Comparison of ENCODE assay signal across 20 cellular contexts in genomic region chr5:10669983-10670382, GRCh38.
DNase-seq lines count a peak whose midpoint lies in the region; ATAC-seq, FAIRE-seq and TF ChIP-seq lines count a peak whose summit lies in the region.
"Had no signal": no experiment of that assay in that cellular context is flagged by ENCODE, and none has a peak within 500 bp of the region (broad histone marks: within the 10 kb centered on the region; RNA-seq: fewer than 3 reads in every experiment).

No MANE protein-coding gene starts in this region.

- no peak for TF ChIP-seq POLR2A in IMR-90 (IDR thresholded peaks at IDR 0.05; ENCODE audit: low read depth, low read length)
- TF ChIP-seq POLR2A in H1 (IDR thresholded peaks at IDR 0.05; ENCODE audit: control extremely low read depth in 1 of 2, low read depth in 2 of 2, low read length in 2 of 2) = no peak
- TF ChIP-seq POLR2A in vagina (IDR thresholded peaks at IDR 0.05) = no peak

- POLR2A ChIA-PET in HEK293 (lab: Yijun Ruan, JAX) = no interaction called here
- POLR2A ChIA-PET in IMR-90 (lab: Charles Lee; ENCODE audit: unreplicated experiment) = no interaction called here
- POLR2A ChIA-PET in H1 (lab: Charles Lee; ENCODE audit: partially characterized antibody) = no interaction called here

- TF ChIP-seq EP300 in H1 (IDR thresholded peaks at IDR 0.05; ENCODE audit: borderline replicate concordance in 1 of 2, low read depth in 2 of 2, low read length in 2 of 2) = no peak

- H3K79me2 ChIP-seq in H1 (ENCODE audit: control insufficient read depth in 1 of 2, insufficient read depth in 2 of 2, low read length in 2 of 2) = no peaks in the 10 kb centered on the region

- H3K27ac ChIP-seq in HEK293 (ENCODE audit: extremely low read depth, low read depth, low read length) (no peak overlapping the region), IMR-90 (ENCODE audit: insufficient read depth, low read length) (no peak overlapping the region), H1 (ENCODE audit: low read depth, low read length) (no peak overlapping the region), vagina (no peak overlapping the region)
- H3K27ac ChIP-seq: A549 had no signal

- in situ Hi-C loops in IMR-90 (cut with MboI; ENCODE audit: low sequenced_read_pairs) = no loop called here

- WGBS in IMR-90 (ENCODE audit: extremely low coverage in 2 of 2, insufficient read length in 1 of 2), 2 experiments = 92% methylated on average over 1 of the region's 1 CpG; no CpG with 5 or more reads in 1 of the 2 experiments
- WGBS in H1 (ENCODE audit: extremely low coverage in 1 of 2, insufficient coverage in 1 of 2, insufficient read length in 1 of 2, insufficient replicate concordance in 2 of 2, low coverage in 1 of 2, low lambda C conversion rate in 2 of 2, missing lambda C conversion rate in 1 of 2), 2 experiments = 86% methylated on average over 1 of the region's 1 CpG; no CpG with 5 or more reads in 1 of the 2 experiments

- H2BK15ac ChIP-seq in IMR-90 (ENCODE audit: low read depth, low read length) = no peak overlapping the region
- H2BK15ac ChIP-seq in H1 (ENCODE audit: low read length) = no peak overlapping the region

- H3K4me3 ChIP-seq in HEK293 (ENCODE audit: low read depth, low read length) (no peak overlapping the region), IMR-90 (ENCODE audit: insufficient read depth, low read depth, low read length) (no peak overlapping the region), H1 (ENCODE audit: extremely low read depth in 1 of 4, insufficient read depth in 2 of 4, low read depth in 3 of 4, low read length in 4 of 4) (no peak overlapping the region), vagina (no peak overlapping the region)
- H3K4me3 ChIP-seq: A549 had no signal

- no peak overlapping the region for H3K18ac ChIP-seq in IMR-90 (ENCODE audit: low read depth, low read length)
- no peak overlapping the region for H3K18ac ChIP-seq in H1 (ENCODE audit: extremely low read depth, low read length)

- H3K9me1 ChIP-seq in IMR-90 (ENCODE audit: insufficient read depth, low read length) = no peaks in the 10 kb centered on the region

- H3K14ac ChIP-seq in IMR-90 (replicated peaks; ENCODE audit: low read depth, low read length) (no peak overlapping the region), H1 (ENCODE audit: insufficient read length) (no peak overlapping the region)

- H3K23me2 ChIP-seq in H1 (ENCODE audit: low read depth, low read length) = peaks cover 6% of the 10 kb centered on the region; the same call in 1 of the 2 replicates

- H3K9me3 ChIP-seq in HEK293 (ENCODE audit: control insufficient read depth, insufficient read depth, low read depth, low read length) = no peaks in the 10 kb centered on the region
- peaks cover 7% of the 10 kb centered on the region for H3K9me3 ChIP-seq in IMR-90 (ENCODE audit: control insufficient read depth, insufficient read depth, low read length)
- no peaks in the 10 kb centered on the region for H3K9me3 ChIP-seq in H1 (ENCODE audit: insufficient read depth in 2 of 2, low read depth in 1 of 2, low read length in 1 of 2)
- H3K9me3 ChIP-seq in vagina = no peaks in the 10 kb centered on the region

- no peaks in the 10 kb centered on the region for H4K20me1 ChIP-seq in IMR-90 (ENCODE audit: insufficient read depth, low read length)
- peaks cover 0 to 5% of the 10 kb centered on the region in 2 experiments for H4K20me1 ChIP-seq in H1 (replicated peaks in 1 of 2; ENCODE audit: control insufficient read depth in 1 of 2, insufficient read depth in 2 of 2, low read length in 2 of 2)

- no peak overlapping the region for H3K56ac ChIP-seq in IMR-90 (ENCODE audit: extremely low read depth, insufficient read depth, low read length)
- H3K56ac ChIP-seq in H1 (replicated peaks; ENCODE audit: insufficient read length, low read depth, low read length) = peak overlapping the region; percentile 84

- H3K36me3 ChIP-seq in HEK293 (ENCODE audit: control insufficient read depth in 2 of 2, insufficient read depth in 1 of 2, low read length in 2 of 2) (no peaks in the 10 kb centered on the region), IMR-90 (ENCODE audit: control insufficient read depth, insufficient read depth, low read length) (no peaks in the 10 kb centered on the region), H1 (ENCODE audit: control insufficient read depth in 2 of 4, insufficient read depth in 4 of 4, low read length in 3 of 4) (no peaks in the 10 kb centered on the region), vagina (no peaks in the 10 kb centered on the region)

- H4K91ac ChIP-seq in IMR-90 (ENCODE audit: insufficient read depth, low read depth, low read length) (no peak overlapping the region), H1 (replicated peaks; ENCODE audit: insufficient read length, low read length) (no peak overlapping the region)

- TF ChIP-seq RAD21 in IMR-90 (IDR thresholded peaks at IDR 0.05; ENCODE audit: low read length) = no peak
- no peak for TF ChIP-seq RAD21 in H1 (IDR thresholded peaks at IDR 0.05 in 1 of 2, conservative IDR thresholded peaks at IDR 0.05 in 1 of 2; ENCODE audit: low read depth in 2 of 2, low read length in 2 of 2)

- H3K23ac ChIP-seq in IMR-90 (ENCODE audit: low read depth, low read length) (no peak overlapping the region), H1 (ENCODE audit: insufficient read length) (no peak overlapping the region)

- no peaks in the 10 kb centered on the region for H3K79me1 ChIP-seq in IMR-90 (ENCODE audit: low read depth in 1 of 2, low read length in 2 of 2)
- H3K79me1 ChIP-seq in H1 (ENCODE audit: low read depth, low read length) = no peaks in the 10 kb centered on the region; the same call in 1 of the 2 replicates

- H2BK12ac ChIP-seq in H1 (ENCODE audit: low read depth, low read length) = no peak overlapping the region

- H4K5ac ChIP-seq in IMR-90 (ENCODE audit: low read depth, low read length) (no peak overlapping the region), H1 (ENCODE audit: insufficient read length, low read depth, low read length) (no peak overlapping the region)

- H2BK20ac ChIP-seq in IMR-90 (ENCODE audit: low read depth, low read length) (no peak overlapping the region), H1 (ENCODE audit: low read length) (no peak overlapping the region)

- TF ChIP-seq CTCF in HEK293 (tag by site-specific recombination; IDR thresholded peaks at IDR 0.05) = no peak
- no peak for TF ChIP-seq CTCF in IMR-90 (conservative IDR thresholded peaks at IDR 0.05; ENCODE audit: low read depth, low read length)
- TF ChIP-seq CTCF in H1 (IDR thresholded peaks at IDR 0.05; ENCODE audit: control extremely low read depth in 1 of 3, insufficient read depth in 1 of 3, low read depth in 1 of 3, low read length in 3 of 3) = no peak
- TF ChIP-seq CTCF in vagina (IDR thresholded peaks at IDR 0.05) = no peak

- no peak overlapping the region for H2BK120ac ChIP-seq in IMR-90 (ENCODE audit: low read depth, low read length)
- no peak overlapping the region for H2BK120ac ChIP-seq in H1 (replicated peaks; ENCODE audit: low read depth, low read length)

- no peak overlapping the region for H2AK9ac ChIP-seq in IMR-90 (replicated peaks; ENCODE audit: low read depth, low read length, poor library complexity)

- H2AFZ ChIP-seq in IMR-90 (replicated peaks; ENCODE audit: low read length, poor library complexity) (no peak overlapping the region), H1 (ENCODE audit: low read length) (no peak overlapping the region)

- peaks cover 2% of the 10 kb centered on the region for H3K27me3 ChIP-seq in IMR-90 (ENCODE audit: control insufficient read depth, insufficient read depth, low read length)
- H3K27me3 ChIP-seq in H1 (replicated peaks in 1 of 4; ENCODE audit: control insufficient read depth in 3 of 4, extremely low read depth in 1 of 4, insufficient read depth in 3 of 4, low read length in 3 of 4) = no peaks in the 10 kb centered on the region
- no peaks in the 10 kb centered on the region for H3K27me3 ChIP-seq in vagina

- H3K9ac ChIP-seq in IMR-90 (ENCODE audit: low read depth, low read length) (no peak overlapping the region), H1 (replicated peaks in 1 of 4; ENCODE audit: extremely low read depth in 1 of 4, low read depth in 3 of 4, low read length in 3 of 4) (no peak overlapping the region)

- H3K4me2 ChIP-seq in IMR-90 (ENCODE audit: low read depth, low read length) (no peak overlapping the region), H1 (ENCODE audit: insufficient read depth in 1 of 2, low read depth in 2 of 2, low read length in 2 of 2) (no peak overlapping the region)
- H3K4me2 ChIP-seq: A549 had no signal

- intact Hi-C loops in IMR-90 (cut with micrococcal nuclease) (no loop called here), vagina (cut with DNase I) (no loop called here)

- CTCF ChIA-PET in HEK293 (lab: Yijun Ruan, JAX) = no interaction called here
- CTCF ChIA-PET in IMR-90 (lab: Yijun Ruan, JAX) = no interaction called here
- CTCF ChIA-PET in H1 (lab: Charles Lee; ENCODE audit: partially characterized antibody) = interaction anchor here (0.7 kb wide), 1 partner anchor 179 kb away, joined by 3 read pairs; no protein-coding TSS in a partner anchor

- H2AK5ac ChIP-seq in IMR-90 (ENCODE audit: low read depth, low read length) = no peak overlapping the region
- H2AK5ac ChIP-seq in H1 (ENCODE audit: low read depth, low read length) = 0 out of 2 replicates have a peak overlapping the region, but pooled peaks have one; percentile 66

- H2BK5ac ChIP-seq in IMR-90 (ENCODE audit: low read depth, low read length, poor library complexity, severe bottlenecking) (peak overlapping the region; percentile 49), H1 (ENCODE audit: low read depth, low read length) (no peak overlapping the region)

- H3K4me1 ChIP-seq in HEK293 (ENCODE audit: control insufficient read depth, insufficient read depth, low read length) = no peaks in the 10 kb centered on the region
- H3K4me1 ChIP-seq in IMR-90 (ENCODE audit: control insufficient read depth, insufficient read depth, low read length) = no peaks in the 10 kb centered on the region
- no peaks in the 10 kb centered on the region for H3K4me1 ChIP-seq in H1 (replicated peaks in 1 of 4; ENCODE audit: control insufficient read depth in 3 of 4, insufficient read depth in 4 of 4, low read length in 3 of 4)
- no peaks in the 10 kb centered on the region for H3K4me1 ChIP-seq in vagina
- H3K4me1 ChIP-seq: A549 had no signal

- dilution Hi-C loops in IMR-90 (cut with HindIII; ENCODE audit: low sequenced_read_pairs, unreplicated experiment) = no loop called here

- DNase-seq in IMR-90 (no peak), H1 (ENCODE audit: low read depth in 1 of 2, low spot score in 2 of 2) (no peak), urothelium cell line (ENCODE audit: low spot score) (no peak), vagina (ENCODE audit: extremely low spot score in 2 of 2) (no peak)
- DNase-seq: 8988T; ACHN; C1 segment of cervical spinal cord; Calu3; CD4-positive, alpha-beta memory T cell; COR-L47; DND-41; GOT3; H7; HCEC 1CT had no signal

- ATAC-seq in IMR-90 (ENCODE audit: low read depth) = no peak
- ATAC-seq in GM19351 (IDR thresholded peaks at IDR 0.05; ENCODE audit: unreplicated experiment) = no peak
- ATAC-seq in GM21390 (IDR thresholded peaks at IDR 0.05; ENCODE audit: unreplicated experiment) = no peak
- ATAC-seq: A549 had no signal

- FAIRE-seq in H1 (lab: Jason Lieb, UNC) = no peak
- peak; percentile 98 for FAIRE-seq in urothelium cell line (lab: Jason Lieb, UNC)
- FAIRE-seq: A549, G401.6, GM19239 had no signal

- H4K8ac ChIP-seq in IMR-90 (ENCODE audit: low read depth in 2 of 2, low read length in 2 of 2) = no peak overlapping the region
- H4K8ac ChIP-seq in H1 (ENCODE audit: extremely low read depth, insufficient read depth, low read length) = no peak overlapping the region

- H3K4ac ChIP-seq in IMR-90 (ENCODE audit: low read depth, low read length) (no peak overlapping the region), H1 (replicated peaks; ENCODE audit: insufficient read length, low read depth, low read length) (no peak overlapping the region)

- BruUV-seq in IMR-90 (replicated peaks; lab: Mats Ljungman, UMichigan) = no TSS peak
